Comparison of ENCODE assay signal across 1 cellular context in genomic region chr17:1170739-1171138, GRCh38.
TF ChIP-seq lines count a peak whose summit lies in the region.

No MANE protein-coding gene starts in this region.

TF ChIP-seq in WTC11, 78 proteins besides CTCF, POLR2A, EP300 and RAD21 (continued from another document):
- TF ChIP-seq, protein P1, sequence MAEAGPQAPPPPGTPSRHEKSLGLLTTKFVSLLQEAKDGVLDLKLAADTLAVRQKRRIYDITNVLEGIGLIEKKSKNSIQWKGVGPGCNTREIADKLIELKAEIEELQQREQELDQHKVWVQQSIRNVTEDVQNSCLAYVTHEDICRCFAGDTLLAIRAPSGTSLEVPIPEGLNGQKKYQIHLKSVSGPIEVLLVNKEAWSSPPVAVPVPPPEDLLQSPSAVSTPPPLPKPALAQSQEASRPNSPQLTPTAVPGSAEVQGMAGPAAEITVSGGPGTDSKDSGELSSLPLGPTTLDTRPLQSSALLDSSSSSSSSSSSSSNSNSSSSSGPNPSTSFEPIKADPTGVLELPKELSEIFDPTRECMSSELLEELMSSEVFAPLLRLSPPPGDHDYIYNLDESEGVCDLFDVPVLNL (CRISPR knock-in tag; IDR thresholded peaks at IDR 0.05; ENCODE audit: borderline replicate concordance, low read depth), result no peak
- TF ChIP-seq OVOL2 (CRISPR knock-in tag; IDR thresholded peaks at IDR 0.05; ENCODE audit: borderline replicate concordance) (no peak), GRHL2 (CRISPR knock-in tag; IDR thresholded peaks at IDR 0.05; ENCODE audit: insufficient replicate concordance, severe bottlenecking) (no peak), E2F5 (CRISPR knock-in tag; IDR thresholded peaks at IDR 0.05) (no peak), ZBTB21 (CRISPR knock-in tag; IDR thresholded peaks at IDR 0.05; ENCODE audit: borderline replicate concordance) (no peak), ATF2 (CRISPR knock-in tag; IDR thresholded peaks at IDR 0.05; ENCODE audit: borderline replicate concordance, low read depth) (no peak)
